Comparison of ENCODE assay signal across 8 cellular contexts in genomic region chr20:17568972-17569471, GRCh38. TPM values are rescaled to one million over a fixed set of nuclear protein-coding genes. Genes with fewer than 3 reads are reported as not detected.
DNase-seq lines count a peak whose midpoint lies in the region; ATAC-seq and TF ChIP-seq lines count a peak whose summit lies in the region.

No MANE protein-coding gene starts in this region.

- no peaks in the 10 kb centered on the region for H3K27me3 ChIP-seq in SJSA1 (replicated peaks)

- H3K9me3 Mint-ChIP-seq in CD14-positive monocyte = peaks cover 0 to 3% (median 0%) of the 10 kb centered on the region in 7 donors

- peaks cover 13% of the 10 kb centered on the region for H3K4me1 Mint-ChIP-seq in CD14-positive monocyte

- peaks cover 23 to 34% (median 26%) of the 10 kb centered on the region in 3 donors for H3K27me3 Mint-ChIP-seq in CD14-positive monocyte (ENCODE audit: low read depth in 3 of 3)

- H3K9me3 ChIP-seq in SJSA1 (replicated peaks) = no peaks in the 10 kb centered on the region
- H3K9me3 ChIP-seq in iPS-18c (ENCODE audit: control insufficient read depth, insufficient read depth, low read length) = no peaks in the 10 kb centered on the region

- H3K4me3 Mint-ChIP-seq in CD14-positive monocyte = peak overlapping the region; percentile 88 to 93

- peaks cover 25% of the 10 kb centered on the region for H3K36me3 ChIP-seq in SJSA1

- H3K36me3 Mint-ChIP-seq in CD14-positive monocyte = peaks cover 0 to 1% of the 10 kb centered on the region in 2 donors

- peaks cover 47% of the 10 kb centered on the region for H3K4me1 ChIP-seq in SJSA1 (replicated peaks)

- DNase-seq in CD14-positive monocyte (ENCODE audit: low spot score) = no peak
- peak; percentile 98 for DNase-seq in HK-2 (ENCODE audit: unreplicated experiment)
- peak; percentile 99 for DNase-seq in SJSA1 (ENCODE audit: low read depth in 1 of 2, low spot score in 2 of 2)
- peak; percentile 12 for DNase-seq in central memory CD4-positive, alpha-beta T cell
- peak; percentile 58 for DNase-seq in retina

- peak overlapping the region in 3 of 7 donors; percentile 50 to 73 (median 62) for H3K27ac Mint-ChIP-seq in CD14-positive monocyte

- no peak for TF ChIP-seq CTCF in CD14-positive monocyte (IDR thresholded peaks at IDR 0.05)

- peak overlapping the region; percentile 22 for H3K4me3 ChIP-seq in SJSA1
- H3K4me3 ChIP-seq in iPS-18c (ENCODE audit: insufficient read depth, low read depth, low read length) = peak overlapping the region; percentile 69

- ATAC-seq in HG03469 (IDR thresholded peaks at IDR 0.05; ENCODE audit: unreplicated experiment) (no peak), HG03521 (IDR thresholded peaks at IDR 0.05; ENCODE audit: unreplicated experiment) (no peak)

- H3K27ac ChIP-seq in SJSA1 = peak overlapping the region; percentile 93

- intact Hi-C loops in CD14-positive monocyte (cut with micrococcal nuclease) = loop anchor here in 1 of 2 donors (2.0 to 10.0 kb wide), 2 partner anchors 32 to 116 kb away; partner anchors contain the start of gene RRBP1

RNA-seq across cellular contexts. Expression of gene DSTN, which starts 0.9 kb away (rescaled TPM):
- polyA plus RNA-seq in CD14-positive monocyte = 10 to 100 TPM; 58.4 to 63.8 TPM
- 480 and 557 TPM in 2 replicates for total RNA-seq in SJSA1 (2014; rRNA removed; shearing (Covaris generic))

RNA-seq across cellular contexts. Expression of gene BFSP1, which starts 37.8 kb away (rescaled TPM):
- not detected for polyA plus RNA-seq in CD14-positive monocyte
- 8.0 and 9.4 TPM in 2 replicates for total RNA-seq in SJSA1 (2014; rRNA removed; shearing (Covaris generic))
